Comparison of ENCODE assay signal across 17 cellular contexts in genomic region chr11:117806906-117807305, GRCh38. TPM values are rescaled to one million over a fixed set of nuclear protein-coding genes. Genes with fewer than 3 reads are reported as not detected.
"Had no signal": no experiment of that assay in that cellular context is flagged by ENCODE, and none has a peak within 500 bp of the region (broad histone marks: within the 10 kb centered on the region; RNA-seq: fewer than 3 reads in every experiment).

No MANE protein-coding gene starts in this region.

- H3K36me3 Mint-ChIP-seq: activated CD4-positive, alpha-beta memory T cell treated with anti-CD3 and anti-CD28 coated beads for 36 hours; activated CD8-positive, alpha-beta memory T cell treated with anti-CD3 and anti-CD28 coated beads, Interleukin-2, amount 10 ng/mL, durations not matched to agents 7 days and 5 days; activated naive CD4-positive, alpha-beta T cell treated with anti-CD3 and anti-CD28 coated beads, Interleukin-2, amount 50 U/mL, for 24 hours; brain; immature natural killer cell; natural killer cell treated with Interleukin-12 subunit alpha and Interleukin-12 subunit beta and Interleukin-15 and Interleukin-18, amount 100 ng/mL, for 72 hours had no signal

- H3K36me3 ChIP-seq: esophagus muscularis mucosa, left ventricle myocardium inferior, prostate gland, upper lobe of left lung had no signal

- H3K4me1 Mint-ChIP-seq: immature natural killer cell had no signal

- H2AFZ ChIP-seq: hepatocyte had no signal

- DNase-seq: mammary epithelial cell had no signal

- H3K9me3 ChIP-seq: esophagus muscularis mucosa, left ventricle myocardium inferior, prostate gland, upper lobe of left lung had no signal

- H3K4me3 Mint-ChIP-seq: activated CD4-positive, alpha-beta memory T cell treated with anti-CD3 and anti-CD28 coated beads for 36 hours; activated CD8-positive, alpha-beta memory T cell treated with anti-CD3 and anti-CD28 coated beads, Interleukin-2, amount 10 ng/mL, durations not matched to agents 7 days and 5 days; activated naive CD4-positive, alpha-beta T cell treated with anti-CD3 and anti-CD28 coated beads, Interleukin-2, amount 50 U/mL, for 24 hours; activated T-helper 1 cell treated with anti-CD3 and anti-CD28 coated beads, Interleukin-12 subunit alpha, Interleukin-12 subunit beta, Interleukin-2, Interleukin-4 antibody, amounts not matched to agents 30 ng/mL and 10 ng/mL and 1 ng/mL, durations not matched to agents 14 hours and 24 hours and 36 hours; brain; effector memory CD8-positive, alpha-beta T cell; immature natural killer cell; natural killer cell treated with Interleukin-12 subunit alpha and Interleukin-12 subunit beta and Interleukin-15 and Interleukin-18, amount 100 ng/mL, for 72 hours; T-helper 17 cell had no signal

- H3K4me1 ChIP-seq: prostate gland had no signal

- H3K27ac ChIP-seq: dorsolateral prefrontal cortex, esophagus muscularis mucosa, hepatocyte, left ventricle myocardium inferior, prostate gland, upper lobe of left lung had no signal

- H3K9me3 Mint-ChIP-seq: activated CD4-positive, alpha-beta memory T cell treated with anti-CD3 and anti-CD28 coated beads for 36 hours; activated naive CD4-positive, alpha-beta T cell treated with anti-CD3 and anti-CD28 coated beads, Interleukin-2, amount 50 U/mL, for 24 hours; activated T-helper 1 cell treated with anti-CD3 and anti-CD28 coated beads, Interleukin-12 subunit alpha, Interleukin-12 subunit beta, Interleukin-2, Interleukin-4 antibody, amounts not matched to agents 30 ng/mL and 10 ng/mL and 1 ng/mL, durations not matched to agents 14 hours and 24 hours and 36 hours; effector memory CD8-positive, alpha-beta T cell; immature natural killer cell; natural killer cell treated with Interleukin-12 subunit alpha and Interleukin-12 subunit beta and Interleukin-15 and Interleukin-18, amount 100 ng/mL, for 72 hours had no signal

- H3K27me3 Mint-ChIP-seq: activated naive CD4-positive, alpha-beta T cell treated with anti-CD3 and anti-CD28 coated beads, Interleukin-2, amount 50 U/mL, for 24 hours; brain had no signal

- H3K27me3 ChIP-seq: dorsolateral prefrontal cortex, upper lobe of left lung had no signal

- H3K4me3 ChIP-seq: dorsolateral prefrontal cortex, esophagus muscularis mucosa, hepatocyte, left ventricle myocardium inferior, prostate gland, upper lobe of left lung had no signal

- H3K4me2 ChIP-seq: hepatocyte had no signal

- H3K27ac Mint-ChIP-seq: activated CD4-positive, alpha-beta memory T cell treated with anti-CD3 and anti-CD28 coated beads for 36 hours; activated CD8-positive, alpha-beta memory T cell treated with anti-CD3 and anti-CD28 coated beads, Interleukin-2, amount 10 ng/mL, durations not matched to agents 7 days and 5 days; activated naive CD4-positive, alpha-beta T cell treated with anti-CD3 and anti-CD28 coated beads, Interleukin-2, amount 50 U/mL, for 24 hours; effector memory CD8-positive, alpha-beta T cell; immature natural killer cell; natural killer cell treated with Interleukin-12 subunit alpha and Interleukin-12 subunit beta and Interleukin-15 and Interleukin-18, amount 100 ng/mL, for 72 hours; T-helper 17 cell had no signal

RNA-seq across cellular contexts. Expression of gene DSCAML1, which starts 9.9 kb away (rescaled TPM):
- total RNA-seq: activated T-helper 1 cell treated with anti-CD3 and anti-CD28 coated beads, Interleukin-12 subunit alpha, Interleukin-12 subunit beta, Interleukin-2, Interleukin-4 antibody, amounts not matched to agents 30 ng/mL and 10 ng/mL and 1 ng/mL, durations not matched to agents 14 hours and 24 hours and 36 hours; mammary epithelial cell; osteocyte had no signal
- polyA plus RNA-seq: immature natural killer cell had no signal

RNA-seq across cellular contexts. Expression of gene FXYD2, which starts 17.6 kb away (rescaled TPM):
- total RNA-seq: activated CD4-positive, alpha-beta memory T cell treated with anti-CD3 and anti-CD28 coated beads for 36 hours; mammary epithelial cell; osteocyte had no signal
